ENCODE assay signal across 1 cellular context in the genomic region with DNA sequence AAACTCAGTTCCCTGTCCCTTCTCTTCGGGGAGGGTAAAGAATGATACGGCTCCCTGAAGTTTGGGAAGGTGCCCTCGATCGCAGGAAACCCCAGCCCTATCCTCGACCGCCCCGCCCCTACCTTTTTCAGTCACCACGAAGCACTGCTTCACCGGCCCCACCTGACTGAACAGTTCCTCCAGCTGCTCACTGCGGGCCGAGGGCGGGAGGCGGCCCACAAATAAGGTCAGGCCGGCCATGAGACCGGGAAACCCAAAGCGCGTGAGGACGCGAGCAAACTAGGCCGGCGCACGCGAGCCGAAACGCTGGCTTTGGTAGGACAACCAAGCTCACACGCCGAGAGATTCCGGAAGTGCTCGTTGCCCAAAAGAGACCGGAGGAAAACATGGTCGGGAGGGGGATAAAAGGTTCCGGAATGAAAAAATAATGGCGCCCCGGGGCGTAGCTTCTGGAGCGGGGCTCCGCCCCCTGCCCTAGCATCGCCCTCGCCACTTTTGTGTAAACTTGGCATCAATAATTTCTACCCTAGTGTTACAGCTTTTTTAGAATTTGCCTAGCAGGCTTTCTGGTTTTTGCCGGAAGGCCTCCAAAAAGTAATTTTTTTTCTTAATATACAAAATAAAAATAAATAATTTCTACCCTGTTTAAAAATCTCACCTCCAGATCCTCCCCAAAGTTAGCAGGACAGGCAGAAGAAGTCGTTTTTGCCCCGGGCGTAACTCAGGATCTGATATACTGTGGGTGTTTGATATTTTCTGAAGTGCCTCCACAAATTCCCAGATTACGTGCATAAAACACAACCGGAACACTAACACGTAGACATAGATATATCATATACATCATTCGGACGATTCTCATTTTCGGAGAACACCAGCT.
TF ChIP-seq lines count a peak whose summit lies in the region.

A gene with protein sequence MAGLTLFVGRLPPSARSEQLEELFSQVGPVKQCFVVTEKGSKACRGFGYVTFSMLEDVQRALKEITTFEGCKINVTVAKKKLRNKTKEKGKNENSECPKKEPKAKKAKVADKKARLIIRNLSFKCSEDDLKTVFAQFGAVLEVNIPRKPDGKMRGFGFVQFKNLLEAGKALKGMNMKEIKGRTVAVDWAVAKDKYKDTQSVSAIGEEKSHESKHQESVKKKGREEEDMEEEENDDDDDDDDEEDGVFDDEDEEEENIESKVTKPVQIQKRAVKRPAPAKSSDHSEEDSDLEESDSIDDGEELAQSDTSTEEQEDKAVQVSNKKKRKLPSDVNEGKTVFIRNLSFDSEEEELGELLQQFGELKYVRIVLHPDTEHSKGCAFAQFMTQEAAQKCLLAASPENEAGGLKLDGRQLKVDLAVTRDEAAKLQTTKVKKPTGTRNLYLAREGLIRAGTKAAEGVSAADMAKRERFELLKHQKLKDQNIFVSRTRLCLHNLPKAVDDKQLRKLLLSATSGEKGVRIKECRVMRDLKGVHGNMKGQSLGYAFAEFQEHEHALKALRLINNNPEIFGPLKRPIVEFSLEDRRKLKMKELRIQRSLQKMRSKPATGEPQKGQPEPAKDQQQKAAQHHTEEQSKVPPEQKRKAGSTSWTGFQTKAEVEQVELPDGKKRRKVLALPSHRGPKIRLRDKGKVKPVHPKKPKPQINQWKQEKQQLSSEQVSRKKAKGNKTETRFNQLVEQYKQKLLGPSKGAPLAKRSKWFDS (minus strand): TSS at position 355 of the 877 bp plus-strand sequence. CDS start 115 bp downstream, at position 240.

TF ChIP-seq in K562, 482 proteins besides CTCF, POLR2A, EP300 and RAD21 (continued from another document and continues in another):
- TF ChIP-seq, protein P1, sequence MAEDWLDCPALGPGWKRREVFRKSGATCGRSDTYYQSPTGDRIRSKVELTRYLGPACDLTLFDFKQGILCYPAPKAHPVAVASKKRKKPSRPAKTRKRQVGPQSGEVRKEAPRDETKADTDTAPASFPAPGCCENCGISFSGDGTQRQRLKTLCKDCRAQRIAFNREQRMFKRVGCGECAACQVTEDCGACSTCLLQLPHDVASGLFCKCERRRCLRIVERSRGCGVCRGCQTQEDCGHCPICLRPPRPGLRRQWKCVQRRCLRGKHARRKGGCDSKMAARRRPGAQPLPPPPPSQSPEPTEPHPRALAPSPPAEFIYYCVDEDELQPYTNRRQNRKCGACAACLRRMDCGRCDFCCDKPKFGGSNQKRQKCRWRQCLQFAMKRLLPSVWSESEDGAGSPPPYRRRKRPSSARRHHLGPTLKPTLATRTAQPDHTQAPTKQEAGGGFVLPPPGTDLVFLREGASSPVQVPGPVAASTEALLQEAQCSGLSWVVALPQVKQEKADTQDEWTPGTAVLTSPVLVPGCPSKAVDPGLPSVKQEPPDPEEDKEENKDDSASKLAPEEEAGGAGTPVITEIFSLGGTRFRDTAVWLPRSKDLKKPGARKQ (CRISPR knock-in tag; IDR thresholded peaks at IDR 0.05): peak; percentile 68; the same call in 1 of the 2 replicates
- TF ChIP-seq ZNF347 (CRISPR knock-in tag; IDR thresholded peaks at IDR 0.05; ENCODE audit: low read depth): no peak
- TF ChIP-seq ZNF324 (CRISPR knock-in tag; IDR thresholded peaks at IDR 0.05): 0 out of 2 replicates have a peak, but pooled peaks have one; percentile 8
- no peak for TF ChIP-seq CBFA2T2 (conservative IDR thresholded peaks at IDR 0.05)
- TF ChIP-seq, protein P2, sequence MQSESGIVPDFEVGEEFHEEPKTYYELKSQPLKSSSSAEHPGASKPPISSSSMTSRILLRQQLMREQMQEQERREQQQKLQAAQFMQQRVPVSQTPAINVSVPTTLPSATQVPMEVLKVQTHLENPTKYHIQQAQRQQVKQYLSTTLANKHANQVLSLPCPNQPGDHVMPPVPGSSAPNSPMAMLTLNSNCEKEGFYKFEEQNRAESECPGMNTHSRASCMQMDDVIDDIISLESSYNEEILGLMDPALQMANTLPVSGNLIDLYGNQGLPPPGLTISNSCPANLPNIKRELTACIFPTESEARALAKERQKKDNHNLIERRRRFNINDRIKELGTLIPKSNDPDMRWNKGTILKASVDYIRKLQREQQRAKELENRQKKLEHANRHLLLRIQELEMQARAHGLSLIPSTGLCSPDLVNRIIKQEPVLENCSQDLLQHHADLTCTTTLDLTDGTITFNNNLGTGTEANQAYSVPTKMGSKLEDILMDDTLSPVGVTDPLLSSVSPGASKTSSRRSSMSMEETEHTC (IDR thresholded peaks at IDR 0.05): peak; percentile 62; the same call in 1 of the 2 replicates
- 0 out of 2 replicates have a peak, but pooled peaks have one; percentile 70 for TF ChIP-seq SREBF1 (IDR thresholded peaks at IDR 0.05; ENCODE audit: borderline replicate concordance, low read depth, low read length)
- TF ChIP-seq, protein P3, sequence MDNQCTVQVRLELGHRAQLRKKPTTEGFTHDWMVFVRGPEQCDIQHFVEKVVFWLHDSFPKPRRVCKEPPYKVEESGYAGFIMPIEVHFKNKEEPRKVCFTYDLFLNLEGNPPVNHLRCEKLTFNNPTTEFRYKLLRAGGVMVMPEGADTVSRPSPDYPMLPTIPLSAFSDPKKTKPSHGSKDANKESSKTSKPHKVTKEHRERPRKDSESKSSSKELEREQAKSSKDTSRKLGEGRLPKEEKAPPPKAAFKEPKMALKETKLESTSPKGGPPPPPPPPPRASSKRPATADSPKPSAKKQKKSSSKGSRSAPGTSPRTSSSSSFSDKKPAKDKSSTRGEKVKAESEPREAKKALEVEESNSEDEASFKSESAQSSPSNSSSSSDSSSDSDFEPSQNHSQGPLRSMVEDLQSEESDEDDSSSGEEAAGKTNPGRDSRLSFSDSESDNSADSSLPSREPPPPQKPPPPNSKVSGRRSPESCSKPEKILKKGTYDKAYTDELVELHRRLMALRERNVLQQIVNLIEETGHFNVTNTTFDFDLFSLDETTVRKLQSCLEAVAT (IDR thresholded peaks at IDR 0.05): peak; percentile 53 to 63; a peak in 1 of 4 replicates
- 0 out of 2 replicates have a peak, but pooled peaks have one; percentile 32 for TF ChIP-seq ZNF76 (CRISPR knock-in tag; IDR thresholded peaks at IDR 0.05; ENCODE audit: borderline replicate concordance)
- no peak for TF ChIP-seq RFX1 (IDR thresholded peaks at IDR 0.05)
- peak; percentile 60 for TF ChIP-seq PCBP1 (IDR thresholded peaks at IDR 0.05; ENCODE audit: low read depth, low read length, poor library complexity, severe bottlenecking)
- peak; percentile 94 for TF ChIP-seq BHLHE40 (IDR thresholded peaks at IDR 0.05; ENCODE audit: low read length)
- peak; percentile 97 for TF ChIP-seq SIN3B (IDR thresholded peaks at IDR 0.05; ENCODE audit: low read depth)
- no peak for TF ChIP-seq E2F3 (CRISPR knock-in tag; IDR thresholded peaks at IDR 0.05)
- TF ChIP-seq RBM17 (IDR thresholded peaks at IDR 0.05; ENCODE audit: borderline replicate concordance, low read depth, low read length): no peak
- no peak for TF ChIP-seq CBX2 (IDR thresholded peaks at IDR 0.05; ENCODE audit: insufficient read depth, low read length, poor library complexity, severe bottlenecking)
- peak; percentile 95 for TF ChIP-seq CBX1 (IDR thresholded peaks at IDR 0.05; ENCODE audit: low read depth)
- TF ChIP-seq, protein P4, sequence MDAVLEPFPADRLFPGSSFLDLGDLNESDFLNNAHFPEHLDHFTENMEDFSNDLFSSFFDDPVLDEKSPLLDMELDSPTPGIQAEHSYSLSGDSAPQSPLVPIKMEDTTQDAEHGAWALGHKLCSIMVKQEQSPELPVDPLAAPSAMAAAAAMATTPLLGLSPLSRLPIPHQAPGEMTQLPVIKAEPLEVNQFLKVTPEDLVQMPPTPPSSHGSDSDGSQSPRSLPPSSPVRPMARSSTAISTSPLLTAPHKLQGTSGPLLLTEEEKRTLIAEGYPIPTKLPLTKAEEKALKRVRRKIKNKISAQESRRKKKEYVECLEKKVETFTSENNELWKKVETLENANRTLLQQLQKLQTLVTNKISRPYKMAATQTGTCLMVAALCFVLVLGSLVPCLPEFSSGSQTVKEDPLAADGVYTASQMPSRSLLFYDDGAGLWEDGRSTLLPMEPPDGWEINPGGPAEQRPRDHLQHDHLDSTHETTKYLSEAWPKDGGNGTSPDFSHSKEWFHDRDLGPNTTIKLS (IDR thresholded peaks at IDR 0.05; ENCODE audit: borderline replicate concordance, low read depth): peak; percentile 89
- peak; percentile 9; the same call in 1 of the 2 replicates for TF ChIP-seq CBX5 (IDR thresholded peaks at IDR 0.05; ENCODE audit: borderline replicate concordance, low read depth)
- no peak for TF ChIP-seq XRCC4 (IDR thresholded peaks at IDR 0.05; ENCODE audit: extremely low read depth, insufficient read depth, insufficient read length)
- TF ChIP-seq, protein P5, sequence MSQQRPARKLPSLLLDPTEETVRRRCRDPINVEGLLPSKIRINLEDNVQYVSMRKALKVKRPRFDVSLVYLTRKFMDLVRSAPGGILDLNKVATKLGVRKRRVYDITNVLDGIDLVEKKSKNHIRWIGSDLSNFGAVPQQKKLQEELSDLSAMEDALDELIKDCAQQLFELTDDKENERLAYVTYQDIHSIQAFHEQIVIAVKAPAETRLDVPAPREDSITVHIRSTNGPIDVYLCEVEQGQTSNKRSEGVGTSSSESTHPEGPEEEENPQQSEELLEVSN (IDR thresholded peaks at IDR 0.05; ENCODE audit: borderline replicate concordance in 1 of 2, extremely low read depth in 1 of 2, insufficient read depth in 1 of 2, insufficient read length in 1 of 2, low read depth in 1 of 2, low read length in 1 of 2, poor library complexity in 1 of 2, severe bottlenecking in 1 of 2): peak; percentile 84 to 95
- TF ChIP-seq, protein P6, sequence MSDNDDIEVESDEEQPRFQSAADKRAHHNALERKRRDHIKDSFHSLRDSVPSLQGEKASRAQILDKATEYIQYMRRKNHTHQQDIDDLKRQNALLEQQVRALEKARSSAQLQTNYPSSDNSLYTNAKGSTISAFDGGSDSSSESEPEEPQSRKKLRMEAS (CRISPR knock-in tag; IDR thresholded peaks at IDR 0.05): peak; percentile 98
- TF ChIP-seq SP1 (CRISPR knock-in tag; IDR thresholded peaks at IDR 0.05): peak; percentile 94
- TF ChIP-seq, protein P7, sequence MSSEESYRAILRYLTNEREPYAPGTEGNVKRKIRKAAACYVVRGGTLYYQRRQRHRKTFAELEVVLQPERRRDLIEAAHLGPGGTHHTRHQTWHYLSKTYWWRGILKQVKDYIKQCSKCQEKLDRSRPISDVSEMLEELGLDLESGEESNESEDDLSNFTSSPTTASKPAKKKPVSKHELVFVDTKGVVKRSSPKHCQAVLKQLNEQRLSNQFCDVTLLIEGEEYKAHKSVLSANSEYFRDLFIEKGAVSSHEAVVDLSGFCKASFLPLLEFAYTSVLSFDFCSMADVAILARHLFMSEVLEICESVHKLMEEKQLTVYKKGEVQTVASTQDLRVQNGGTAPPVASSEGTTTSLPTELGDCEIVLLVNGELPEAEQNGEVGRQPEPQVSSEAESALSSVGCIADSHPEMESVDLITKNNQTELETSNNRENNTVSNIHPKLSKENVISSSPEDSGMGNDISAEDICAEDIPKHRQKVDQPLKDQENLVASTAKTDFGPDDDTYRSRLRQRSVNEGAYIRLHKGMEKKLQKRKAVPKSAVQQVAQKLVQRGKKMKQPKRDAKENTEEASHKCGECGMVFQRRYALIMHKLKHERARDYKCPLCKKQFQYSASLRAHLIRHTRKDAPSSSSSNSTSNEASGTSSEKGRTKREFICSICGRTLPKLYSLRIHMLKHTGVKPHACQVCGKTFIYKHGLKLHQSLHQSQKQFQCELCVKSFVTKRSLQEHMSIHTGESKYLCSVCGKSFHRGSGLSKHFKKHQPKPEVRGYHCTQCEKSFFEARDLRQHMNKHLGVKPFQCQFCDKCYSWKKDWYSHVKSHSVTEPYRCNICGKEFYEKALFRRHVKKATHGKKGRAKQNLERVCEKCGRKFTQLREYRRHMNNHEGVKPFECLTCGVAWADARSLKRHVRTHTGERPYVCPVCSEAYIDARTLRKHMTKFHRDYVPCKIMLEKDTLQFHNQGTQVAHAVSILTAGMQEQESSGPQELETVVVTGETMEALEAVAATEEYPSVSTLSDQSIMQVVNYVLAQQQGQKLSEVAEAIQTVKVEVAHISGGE (CRISPR knock-in tag; IDR thresholded peaks at IDR 0.05): peak; percentile 99
- TF ChIP-seq CEBPG (CRISPR knock-in tag; IDR thresholded peaks at IDR 0.05): no peak
- TF ChIP-seq CEBPG (tag; conservative IDR thresholded peaks at IDR 0.05 in 1 of 2, IDR thresholded peaks at IDR 0.05 in 1 of 2): no peak
- TF ChIP-seq ZNF174 (CRISPR knock-in tag; IDR thresholded peaks at IDR 0.05): no peak
- TF ChIP-seq, protein P8, sequence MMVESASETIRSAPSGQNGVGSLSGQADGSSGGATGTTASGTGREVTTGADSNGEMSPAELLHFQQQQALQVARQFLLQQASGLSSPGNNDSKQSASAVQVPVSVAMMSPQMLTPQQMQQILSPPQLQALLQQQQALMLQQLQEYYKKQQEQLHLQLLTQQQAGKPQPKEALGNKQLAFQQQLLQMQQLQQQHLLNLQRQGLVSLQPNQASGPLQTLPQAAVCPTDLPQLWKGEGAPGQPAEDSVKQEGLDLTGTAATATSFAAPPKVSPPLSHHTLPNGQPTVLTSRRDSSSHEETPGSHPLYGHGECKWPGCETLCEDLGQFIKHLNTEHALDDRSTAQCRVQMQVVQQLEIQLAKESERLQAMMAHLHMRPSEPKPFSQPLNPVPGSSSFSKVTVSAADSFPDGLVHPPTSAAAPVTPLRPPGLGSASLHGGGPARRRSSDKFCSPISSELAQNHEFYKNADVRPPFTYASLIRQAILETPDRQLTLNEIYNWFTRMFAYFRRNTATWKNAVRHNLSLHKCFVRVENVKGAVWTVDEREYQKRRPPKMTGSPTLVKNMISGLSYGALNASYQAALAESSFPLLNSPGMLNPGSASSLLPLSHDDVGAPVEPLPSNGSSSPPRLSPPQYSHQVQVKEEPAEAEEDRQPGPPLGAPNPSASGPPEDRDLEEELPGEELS (CRISPR knock-in tag; IDR thresholded peaks at IDR 0.05; ENCODE audit: borderline replicate concordance): 0 out of 2 replicates have a peak, but pooled peaks have one; percentile 78
- no peak for TF ChIP-seq HDAC6 (IDR thresholded peaks at IDR 0.05; ENCODE audit: low read depth, low read length)
- TF ChIP-seq, protein P9, sequence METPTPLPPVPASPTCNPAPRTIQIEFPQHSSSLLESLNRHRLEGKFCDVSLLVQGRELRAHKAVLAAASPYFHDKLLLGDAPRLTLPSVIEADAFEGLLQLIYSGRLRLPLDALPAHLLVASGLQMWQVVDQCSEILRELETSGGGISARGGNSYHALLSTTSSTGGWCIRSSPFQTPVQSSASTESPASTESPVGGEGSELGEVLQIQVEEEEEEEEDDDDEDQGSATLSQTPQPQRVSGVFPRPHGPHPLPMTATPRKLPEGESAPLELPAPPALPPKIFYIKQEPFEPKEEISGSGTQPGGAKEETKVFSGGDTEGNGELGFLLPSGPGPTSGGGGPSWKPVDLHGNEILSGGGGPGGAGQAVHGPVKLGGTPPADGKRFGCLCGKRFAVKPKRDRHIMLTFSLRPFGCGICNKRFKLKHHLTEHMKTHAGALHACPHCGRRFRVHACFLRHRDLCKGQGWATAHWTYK (CRISPR knock-in tag; IDR thresholded peaks at IDR 0.05): 0 out of 2 replicates have a peak, but pooled peaks have one; percentile 76
- TF ChIP-seq ZKSCAN1 (IDR thresholded peaks at IDR 0.05; ENCODE audit: low read depth, low read length): peak; percentile 90
- TF ChIP-seq RBBP5 (IDR thresholded peaks at IDR 0.05; ENCODE audit: borderline replicate concordance, insufficient read depth, low read length, poor library complexity, severe bottlenecking): peak; percentile 99
- peak; percentile 88 for TF ChIP-seq ZNF431 (CRISPR knock-in tag; IDR thresholded peaks at IDR 0.05)
- peak; percentile 96 for TF ChIP-seq NFRKB (IDR thresholded peaks at IDR 0.05; ENCODE audit: low read depth)
- no peak for TF ChIP-seq GATAD2B (IDR thresholded peaks at IDR 0.05; ENCODE audit: borderline replicate concordance)
- peak; percentile 88 for TF ChIP-seq KLF13 (tag; IDR thresholded peaks at IDR 0.05; ENCODE audit: borderline replicate concordance, low read depth)
- TF ChIP-seq ETV1 (tag; conservative IDR thresholded peaks at IDR 0.05; ENCODE audit: low read depth): peak; percentile 79
- TF ChIP-seq CREM (IDR thresholded peaks at IDR 0.05; ENCODE audit: low read depth): peak; percentile 86
- TF ChIP-seq, protein P10, sequence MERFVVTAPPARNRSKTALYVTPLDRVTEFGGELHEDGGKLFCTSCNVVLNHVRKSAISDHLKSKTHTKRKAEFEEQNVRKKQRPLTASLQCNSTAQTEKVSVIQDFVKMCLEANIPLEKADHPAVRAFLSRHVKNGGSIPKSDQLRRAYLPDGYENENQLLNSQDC (CRISPR knock-in tag; IDR thresholded peaks at IDR 0.05): peak; percentile 36; the same call in 1 of the 2 replicates
